25 cellular contexts compared by ENCODE assay signal in genomic region chr7:28726563-28726962, GRCh38.
DNase-seq lines count a peak whose midpoint lies in the region; ATAC-seq and TF ChIP-seq lines count a peak whose summit lies in the region.
"Had no signal": no experiment of that assay in that cellular context is flagged by ENCODE, and none has a peak within 500 bp of the region (broad histone marks: within the 10 kb centered on the region; RNA-seq: fewer than 3 reads in every experiment).

No MANE protein-coding gene starts in this region.

- H3K27ac ChIP-seq in left ventricle myocardium inferior (replicated peaks) = peak overlapping the region; percentile 58
- H3K27ac ChIP-seq in substantia nigra (ENCODE audit: low read depth, low read length, poor library complexity, severe bottlenecking) = peak overlapping the region; percentile 56
- H3K27ac ChIP-seq: breast epithelium, left lung, prostate gland, transverse colon had no signal

- TF ChIP-seq CTCF in left ventricle myocardium inferior (IDR thresholded peaks at IDR 0.05; ENCODE audit: borderline replicate concordance) = no peak

- intact Hi-C loops in left ventricle myocardium inferior (cut with micrococcal nuclease) = no loop called here

- H3K9me3 ChIP-seq in left ventricle myocardium inferior (replicated peaks) = no peaks in the 10 kb centered on the region
- H3K9me3 ChIP-seq: breast epithelium, left lung, prostate gland, transverse colon had no signal

- peak in 2 of 3 experiments; percentile 9 to 27 for DNase-seq in NCI-H1417 (lab: John Stamatoyannopoulos, UW)
- DNase-seq in NCI-H1417 treated with DMSO at 0.1 percent for 48 hours (lab: John Stamatoyannopoulos, UW) = no peak
- peak; percentile 40 for DNase-seq in SK-N-DZ (ENCODE audit: low spot score)
- DNase-seq in left ventricle myocardium inferior = no peak
- no peak for DNase-seq in substantia nigra (lab: John Stamatoyannopoulos, UW)
- no peak for DNase-seq in activated CD4-positive, alpha-beta T cell treated with anti-CD3 and anti-CD28 coated beads, Interleukin-2, amount 50 U/mL, for 48 hours
- DNase-seq: activated naive CD4-positive, alpha-beta T cell; activated T-cell treated with anti-CD3 and anti-CD28 coated beads, Interleukin-2, amount 50 U/mL, for 24 hours; COR-L47; cortex of kidney; Karpas-422; left lung; midbrain; NCI-H1048; NCI-H2029 treated with DMSO at 0.1 percent for 48 hours; NCI-H526; stimulated activated CD4-positive, alpha-beta T cell treated with anti-CD3 and anti-CD28 coated beads, Interleukin-2, amount 100 ng/mL, for 48 hours; stimulated activated naive CD4-positive, alpha-beta T cell; transverse colon had no signal

- H3K4me3 ChIP-seq in left ventricle myocardium inferior = no peak overlapping the region
- H3K4me3 ChIP-seq: breast epithelium, left lung, prostate gland, smooth muscle cell, transverse colon had no signal

- ATAC-seq in GM19455 (IDR thresholded peaks at IDR 0.05; ENCODE audit: unreplicated experiment) (no peak), GM19023 (IDR thresholded peaks at IDR 0.05; ENCODE audit: unreplicated experiment) (no peak)
- ATAC-seq: activated CD4-positive, CD25-positive, alpha-beta regulatory T cell treated with anti-CD3 and anti-CD28 coated beads, Interleukin-2, amount 50 U/mL, for 24 hours; left lung had no signal

- H3K27me3 ChIP-seq in left ventricle myocardium inferior (ENCODE audit: low read depth) = no peaks in the 10 kb centered on the region
- H3K27me3 ChIP-seq: breast epithelium, left lung, transverse colon had no signal

- H3K36me3 ChIP-seq in left ventricle myocardium inferior = peaks cover 9% of the 10 kb centered on the region
- H3K36me3 ChIP-seq: breast epithelium, prostate gland, transverse colon had no signal

- peaks cover 41% of the 10 kb centered on the region for H3K4me1 ChIP-seq in left ventricle myocardium inferior
- H3K4me1 ChIP-seq: breast epithelium had no signal

Comparison
In these comparisons a context has a peak if more than half of its experiments do, and no peak if none do; other contexts are left out.
1. DNase-seq: peak in NCI-H1417 (2 of 3) and SK-N-DZ (single experiment); none in NCI-H1417 treated with DMSO at 0.1 percent for 48 hours (single experiment), left ventricle myocardium inferior (single experiment), substantia nigra (0 of 49) and activated CD4-positive, alpha-beta T cell treated with anti-CD3 and anti-CD28 coated beads, Interleukin-2, amount 50 U/mL, for 48 hours (0 of 2).